In genomic region chr11:1057806-1058205, GRCh38 we compare ENCODE assay signal across 14 cellular contexts. TPM values are rescaled to one million over a fixed set of nuclear protein-coding genes. Genes with fewer than 3 reads are reported as not detected.
DNase-seq lines count a peak whose midpoint lies in the region; ATAC-seq and TF ChIP-seq lines count a peak whose summit lies in the region.
"Had no signal": no experiment of that assay in that cellular context is flagged by ENCODE, and none has a peak within 500 bp of the region (broad histone marks: within the 10 kb centered on the region; RNA-seq: fewer than 3 reads in every experiment).

No MANE protein-coding gene starts in this region.

- peak overlapping the region; percentile 79 for H2AK5ac ChIP-seq in neuronal stem cell (ENCODE audit: low read depth, low read length)

- no peak overlapping the region for H3K4me3 ChIP-seq in neuronal stem cell (ENCODE audit: low read length in 2 of 2)
- H3K4me3 ChIP-seq: BLaER1 treated with 17β-estradiol and CSF1 and Interleukin-3, amounts not matched to agents 10 nM and 100 nM; GM23338 had no signal

- no peak overlapping the region for H3K27ac ChIP-seq in neuronal stem cell (replicated peaks; ENCODE audit: low read length)
- H3K27ac ChIP-seq: BLaER1 treated with 17β-estradiol and CSF1 and Interleukin-3, amounts not matched to agents 10 nM and 100 nM had no signal

- peak overlapping the region; percentile 89 for H3K23ac ChIP-seq in neuronal stem cell (ENCODE audit: low read depth, low read length, poor library complexity)

- no peak overlapping the region for H2BK12ac ChIP-seq in neuronal stem cell (ENCODE audit: low read length)

- H3K27me3 ChIP-seq in neuronal stem cell (ENCODE audit: control insufficient read depth in 3 of 3, insufficient read depth in 3 of 3, low read depth in 1 of 3, low read length in 3 of 3): peaks cover 0 to 21% (median 0%) of the 10 kb centered on the region in 3 experiments

- H3K79me1 ChIP-seq in neuronal stem cell (ENCODE audit: low read depth, low read length): no peaks in the 10 kb centered on the region

- no peaks in the 10 kb centered on the region; the same call in 1 of the 2 replicates for H3K4me1 Mint-ChIP-seq in WTC11
- peaks cover 0 to 4% of the 10 kb centered on the region in 2 donors for H3K4me1 Mint-ChIP-seq in stimulated activated naive B cell treated with anti-CD40 and anti-IgM and Interleukin-4, amounts not matched to agents 10 μg/mL and 1 μg/mL and 100 μg/mL, for 72 hours

- ATAC-seq in Right ventricle myocardium superior (ENCODE audit: poor library complexity) (no peak), Right ventricle myocardium inferior (no peak), WTC11 (no peak)
- no peak for ATAC-seq in stimulated activated naive B cell treated with anti-CD40 and anti-IgM and Interleukin-4, amounts not matched to agents 10 μg/mL and 1 μg/mL and 100 μg/mL, for 72 hours (replicated peaks)
- no peak for ATAC-seq in stimulated activated naive CD8-positive, alpha-beta T cell treated with anti-CD3 and anti-CD28 coated beads, Interleukin-15, Interleukin-2, amounts not matched to agents 100 U/mL and 50 U/mL, for 24 hours
- ATAC-seq: GM23338 had no signal

- H3K9me3 Mint-ChIP-seq in WTC11: peaks cover 17% of the 10 kb centered on the region
- H3K9me3 Mint-ChIP-seq in stimulated activated naive B cell treated with anti-CD40 and anti-IgM and Interleukin-4, amounts not matched to agents 10 μg/mL and 1 μg/mL and 100 μg/mL, for 72 hours: peaks cover 7 to 11% of the 10 kb centered on the region in 2 donors
- H3K9me3 Mint-ChIP-seq: CD4-positive, alpha-beta T cell had no signal

- H4K91ac ChIP-seq in neuronal stem cell (ENCODE audit: low read depth, low read length, poor library complexity): peak overlapping the region; percentile 25

- H3K36me3 ChIP-seq in neuronal stem cell (replicated peaks in 1 of 2; ENCODE audit: control insufficient read depth in 2 of 2, insufficient read depth in 2 of 2, low read length in 2 of 2): no peaks in the 10 kb centered on the region
- H3K36me3 ChIP-seq: BLaER1 treated with 17β-estradiol and CSF1 and Interleukin-3, amounts not matched to agents 10 nM and 100 nM had no signal

- peak overlapping the region; percentile 71; the same call in 1 of the 2 replicates for H3K27ac Mint-ChIP-seq in WTC11
- H3K27ac Mint-ChIP-seq in stimulated activated naive B cell treated with anti-CD40 and anti-IgM and Interleukin-4, amounts not matched to agents 10 μg/mL and 1 μg/mL and 100 μg/mL, for 72 hours: no peak overlapping the region
- H3K27ac Mint-ChIP-seq: CD4-positive, alpha-beta T cell; GM23338 had no signal

- intact Hi-C loops in Right ventricle myocardium superior (cut with DNase I) (loop anchor here (10.0 kb wide), 1 partner anchor 133 kb away; the partner anchor contains the start of gene AP2A2), Right ventricle myocardium inferior (cut with DNase I) (no loop called here)

- TF ChIP-seq CTCF in WTC11 (IDR thresholded peaks at IDR 0.05): no peak

- no peak overlapping the region for H3K4me2 ChIP-seq in neuronal stem cell (ENCODE audit: insufficient read depth, low read length, poor library complexity, severe bottlenecking)
- H3K4me2 ChIP-seq: GM23338 had no signal

- no peak overlapping the region for H3K4me3 Mint-ChIP-seq in WTC11
- H3K4me3 Mint-ChIP-seq in stimulated activated naive B cell treated with anti-CD40 and anti-IgM and Interleukin-4, amounts not matched to agents 10 μg/mL and 1 μg/mL and 100 μg/mL, for 72 hours: no peak overlapping the region
- H3K4me3 Mint-ChIP-seq: CD4-positive, alpha-beta T cell; GM23338 had no signal

- peak overlapping the region; percentile 90 for H3K4ac ChIP-seq in neuronal stem cell (ENCODE audit: low read length)

- H3K18ac ChIP-seq in neuronal stem cell (ENCODE audit: low read length): peak overlapping the region; percentile 67

- no peak overlapping the region for H3K14ac ChIP-seq in neuronal stem cell (ENCODE audit: low read length)

- no peak overlapping the region for H4K8ac ChIP-seq in neuronal stem cell (ENCODE audit: low read depth, low read length)

- CTCF ChIA-PET in WTC11 (lab: Charles Lee): no interaction called here

- H3K27me3 Mint-ChIP-seq in WTC11 (ENCODE audit: low read depth): peaks cover 8% of the 10 kb centered on the region
- peaks cover 30 to 39% of the 10 kb centered on the region in 2 donors for H3K27me3 Mint-ChIP-seq in stimulated activated naive B cell treated with anti-CD40 and anti-IgM and Interleukin-4, amounts not matched to agents 10 μg/mL and 1 μg/mL and 100 μg/mL, for 72 hours

- H3K4me1 ChIP-seq in neuronal stem cell (ENCODE audit: control insufficient read depth in 2 of 2, insufficient read depth in 1 of 2, low read depth in 1 of 2, low read length in 2 of 2): peaks cover 0 to 13% of the 10 kb centered on the region in 2 donors

- H2BK5ac ChIP-seq in neuronal stem cell (ENCODE audit: low read length): no peak overlapping the region

- POLR2A ChIA-PET in WTC11 (lab: Charles Lee): no interaction called here

- H2AFZ ChIP-seq in neuronal stem cell (ENCODE audit: low read length): no peak overlapping the region
- H2AFZ ChIP-seq: GM23338 had no signal

- H3K9ac ChIP-seq in neuronal stem cell (ENCODE audit: low read depth, low read length, poor library complexity): no peak overlapping the region
- H3K9ac ChIP-seq: BLaER1 treated with 17β-estradiol and CSF1 and Interleukin-3, amounts not matched to agents 10 nM and 100 nM had no signal

- H2BK15ac ChIP-seq in neuronal stem cell (ENCODE audit: low read length): peak overlapping the region; percentile 68

- peaks cover 3% of the 10 kb centered on the region; the same call in 1 of the 2 replicates for H3K36me3 Mint-ChIP-seq in WTC11
- H3K36me3 Mint-ChIP-seq in stimulated activated naive B cell treated with anti-CD40 and anti-IgM and Interleukin-4, amounts not matched to agents 10 μg/mL and 1 μg/mL and 100 μg/mL, for 72 hours: peaks cover 4 to 7% of the 10 kb centered on the region in 2 donors

- H3K9me3 ChIP-seq in neuronal stem cell (replicated peaks in 1 of 2; ENCODE audit: control insufficient read depth in 2 of 2, insufficient read depth in 1 of 2, low read depth in 1 of 2, low read length in 2 of 2): peaks cover 4 to 8% of the 10 kb centered on the region in 2 donors

- no CpG with 5 or more reads among the region's 16 CpGs for WGBS in neuronal stem cell (ENCODE audit: extremely low coverage in 2 of 2, insufficient read length in 2 of 2, insufficient replicate concordance in 1 of 2), 2 donors

- DNase-seq in Right ventricle myocardium superior (peak; percentile 21), Right ventricle myocardium inferior (ENCODE audit: missing footprints) (no peak), WTC11 (ENCODE audit: low spot score) (no peak), neuronal stem cell (ENCODE audit: low spot score) (no peak), COLO668 (lab: John Stamatoyannopoulos, UW; ENCODE audit: unreplicated experiment) (no peak)
- DNase-seq in stimulated activated naive B cell treated with anti-CD40 and anti-IgM and Interleukin-4, amounts not matched to agents 10 μg/mL and 1 μg/mL and 100 μg/mL, for 72 hours: no peak
- DNase-seq in stimulated activated naive CD8-positive, alpha-beta T cell treated with anti-CD3 and anti-CD28 coated beads, Interleukin-15, Interleukin-2, amounts not matched to agents 100 U/mL and 50 U/mL, for 24 hours: no peak
- DNase-seq: ACHN; CD4-positive, alpha-beta T cell; DMS79; H7 had no signal

- H2BK120ac ChIP-seq in neuronal stem cell (ENCODE audit: low read depth, low read length): no peak overlapping the region

TF ChIP-seq in WTC11, 78 proteins besides CTCF, POLR2A, EP300 and RAD21 (continues in another document):
- TF ChIP-seq ZNF423 (CRISPR knock-in tag; IDR thresholded peaks at IDR 0.05) (no peak), ZNF121 (CRISPR knock-in tag; IDR thresholded peaks at IDR 0.05) (no peak), ELF4 (CRISPR knock-in tag; IDR thresholded peaks at IDR 0.05; ENCODE audit: low read depth) (no peak), SP1 (CRISPR knock-in tag; conservative IDR thresholded peaks at IDR 0.05) (no peak), ZNF219 (CRISPR knock-in tag; IDR thresholded peaks at IDR 0.05; ENCODE audit: borderline replicate concordance) (no peak), FOXK1 (CRISPR knock-in tag; IDR thresholded peaks at IDR 0.05) (no peak), EMX1 (CRISPR knock-in tag; IDR thresholded peaks at IDR 0.05) (no peak), ZNF232 (CRISPR knock-in tag; IDR thresholded peaks at IDR 0.05) (no peak), USF1 (CRISPR knock-in tag; IDR thresholded peaks at IDR 0.05) (no peak)
- TF ChIP-seq, protein P1, sequence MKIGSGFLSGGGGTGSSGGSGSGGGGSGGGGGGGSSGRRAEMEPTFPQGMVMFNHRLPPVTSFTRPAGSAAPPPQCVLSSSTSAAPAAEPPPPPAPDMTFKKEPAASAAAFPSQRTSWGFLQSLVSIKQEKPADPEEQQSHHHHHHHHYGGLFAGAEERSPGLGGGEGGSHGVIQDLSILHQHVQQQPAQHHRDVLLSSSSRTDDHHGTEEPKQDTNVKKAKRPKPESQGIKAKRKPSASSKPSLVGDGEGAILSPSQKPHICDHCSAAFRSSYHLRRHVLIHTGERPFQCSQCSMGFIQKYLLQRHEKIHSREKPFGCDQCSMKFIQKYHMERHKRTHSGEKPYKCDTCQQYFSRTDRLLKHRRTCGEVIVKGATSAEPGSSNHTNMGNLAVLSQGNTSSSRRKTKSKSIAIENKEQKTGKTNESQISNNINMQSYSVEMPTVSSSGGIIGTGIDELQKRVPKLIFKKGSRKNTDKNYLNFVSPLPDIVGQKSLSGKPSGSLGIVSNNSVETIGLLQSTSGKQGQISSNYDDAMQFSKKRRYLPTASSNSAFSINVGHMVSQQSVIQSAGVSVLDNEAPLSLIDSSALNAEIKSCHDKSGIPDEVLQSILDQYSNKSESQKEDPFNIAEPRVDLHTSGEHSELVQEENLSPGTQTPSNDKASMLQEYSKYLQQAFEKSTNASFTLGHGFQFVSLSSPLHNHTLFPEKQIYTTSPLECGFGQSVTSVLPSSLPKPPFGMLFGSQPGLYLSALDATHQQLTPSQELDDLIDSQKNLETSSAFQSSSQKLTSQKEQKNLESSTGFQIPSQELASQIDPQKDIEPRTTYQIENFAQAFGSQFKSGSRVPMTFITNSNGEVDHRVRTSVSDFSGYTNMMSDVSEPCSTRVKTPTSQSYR (CRISPR knock-in tag; IDR thresholded peaks at IDR 0.05): no peak

RNA-seq across cellular contexts. Expression of gene MUC2, which starts 16.9 kb away (rescaled TPM):
- total RNA-seq in Right ventricle myocardium superior: not detected
- not detected for total RNA-seq in Right ventricle myocardium inferior
- total RNA-seq in WTC11 (2021): 0.07 to 0.60 TPM (median 0.22 TPM) in 3 replicates
- not detected for polyA plus RNA-seq in neuronal stem cell (2013, experiment 1 of 2)
- under 0.01 TPM for polyA plus RNA-seq in neuronal stem cell (2013, experiment 2 of 2)
- total RNA-seq: A172; CD4-positive, alpha-beta T cell; GM23338; H7 had no signal
- polyA plus RNA-seq: GM23338 had no signal

RNA-seq across cellular contexts. Expression of gene MUC6, which starts 21.3 kb away (rescaled TPM):
- total RNA-seq in Right ventricle myocardium superior: not detected
- total RNA-seq in Right ventricle myocardium inferior: not detected
- total RNA-seq in WTC11 (2021): 0.05 to 0.13 TPM (median 0.07 TPM) in 3 replicates
- polyA plus RNA-seq in neuronal stem cell (2013, experiment 1 of 2): not detected
- polyA plus RNA-seq in neuronal stem cell (2013, experiment 2 of 2): not detected
- total RNA-seq: A172; CD4-positive, alpha-beta T cell; GM23338; H7 had no signal
- polyA plus RNA-seq: GM23338 had no signal
